ENCODE assay signal across 31 cellular contexts in the genomic region with DNA sequence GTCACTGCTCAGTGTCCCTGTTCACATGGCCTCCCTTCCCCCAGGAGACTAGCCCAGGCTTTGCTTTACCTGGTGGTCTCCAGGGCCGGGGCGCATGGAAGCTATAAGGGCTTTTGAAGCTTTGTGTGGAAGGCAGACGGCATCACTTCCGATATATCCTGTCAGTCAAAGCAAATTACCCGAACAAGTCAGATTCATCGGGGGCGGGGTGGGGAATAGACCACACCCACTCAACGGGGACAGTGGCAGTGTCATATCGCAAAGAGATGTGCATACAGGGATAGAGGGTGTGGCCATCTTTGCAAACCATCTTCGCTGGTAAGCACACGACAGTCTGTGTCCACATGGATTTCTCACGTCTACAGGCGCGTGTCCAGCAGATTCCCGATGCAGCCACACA.
"Had no signal": no experiment of that assay in that cellular context is flagged by ENCODE, and none has a peak within 500 bp of the region (broad histone marks: within the 10 kb centered on the region; RNA-seq: fewer than 3 reads in every experiment).

No MANE protein-coding gene starts in this region.

- H3K27ac ChIP-seq: brain microvascular endothelial cell, esophagus muscularis mucosa, foreskin keratinocyte, gastrocnemius medialis, heart right ventricle, hepatocyte, VCaP had no signal

- DNase-seq: activated CD4-positive, alpha-beta memory T cell treated with anti-CD3 and anti-CD28 coated beads, Interleukin-2, amount 10 ng/mL, durations not matched to agents 7 days and 5 days; activated CD4-positive, alpha-beta T cell treated with anti-CD3 and anti-CD28 coated beads for 1 hour; activated CD4-positive, alpha-beta T cell treated with anti-CD3 and anti-CD28 coated beads for 4 hours; activated CD4-positive, alpha-beta T cell treated with anti-CD3 and anti-CD28 coated beads, Interleukin-2, amount 10 ng/mL, durations not matched to agents 7 days and 5 days; activated CD4-positive, alpha-beta T cell treated with anti-CD3 and anti-CD28 coated beads, Interleukin-2, amount 50 U/mL, for 4 hours; activated CD8-positive, alpha-beta memory T cell treated with anti-CD3 and anti-CD28 coated beads, Interleukin-2, amount 50 U/mL, for 48 hours; activated gamma-delta T cell treated with Interleukin-2 at 50 U/mL for 16 hours; activated naive CD4-positive, alpha-beta T cell treated with anti-CD3 and anti-CD28 coated beads, Interleukin-2, amount 50 U/mL, for 16 hours; activated naive CD4-positive, alpha-beta T cell treated with Interleukin-2 at 50 U/mL for 16 hours; activated T-cell treated with anti-CD3 and anti-CD28 coated beads for 4 hours; activated T-cell treated with anti-CD3 and anti-CD28 coated beads, Interleukin-2, amount 50 U/mL, for 24 hours; activated T-cell treated with anti-CD3 and anti-CD28 coated beads, Interleukin-2, amount 50 U/mL, for 72 hours; amniotic stem cell; anterior cingulate cortex; brain microvascular endothelial cell; cortex of kidney; dermis blood vessel endothelial cell; effector CD4-positive, alpha-beta T cell; effector memory CD8-positive, alpha-beta T cell; erythroblast; foreskin keratinocyte; gastrocnemius medialis; heart right ventricle; T-helper 2 cell had no signal

- H2AFZ ChIP-seq: hepatocyte had no signal

- H3K4me1 ChIP-seq: esophagus muscularis mucosa, foreskin keratinocyte, gastrocnemius medialis, heart right ventricle had no signal

- ATAC-seq: activated T-cell treated with anti-CD3 and anti-CD28 coated beads, Interleukin-2, amount 50 U/mL, for 72 hours; effector memory CD8-positive, alpha-beta T cell; foreskin keratinocyte; gastrocnemius medialis; heart right ventricle; WTC11 had no signal

- H3K4me3 ChIP-seq: esophagus muscularis mucosa, gastrocnemius medialis, heart right ventricle, hepatocyte had no signal

- H3K36me3 ChIP-seq: brain microvascular endothelial cell, esophagus muscularis mucosa, gastrocnemius medialis had no signal

- H3K79me2 ChIP-seq: hepatocyte had no signal

- H3K9me3 ChIP-seq: esophagus muscularis mucosa, gastrocnemius medialis, heart right ventricle had no signal

- H3K4me2 ChIP-seq: hepatocyte had no signal

- H3K27me3 ChIP-seq: brain microvascular endothelial cell, foreskin keratinocyte, hepatocyte had no signal

- FAIRE-seq: astrocyte, bronchial epithelial cell, colon had no signal
